In genomic region chr10:86665218-86665607, GRCh38 we compare ENCODE assay signal across 23 cellular contexts. TPM values are rescaled to one million over a fixed set of nuclear protein-coding genes. Genes with fewer than 3 reads are reported as not detected.
A peak's percentile ranks its signal among the peaks of the same experiment; 100 is the strongest.
DNase-seq lines count a peak whose midpoint lies in the region; ATAC-seq, FAIRE-seq and TF ChIP-seq lines count a peak whose summit lies in the region.
"Had no signal": no experiment of that assay in that cellular context is flagged by ENCODE, and none has a peak within 500 bp of the region (broad histone marks: within the 10 kb centered on the region; RNA-seq: fewer than 3 reads in every experiment).

No MANE protein-coding gene starts in this region.

- H2AFZ ChIP-seq in H1 (ENCODE audit: low read length) = no peak overlapping the region
- H2AFZ ChIP-seq in neuronal stem cell (ENCODE audit: low read length) = no peak overlapping the region
- H2AFZ ChIP-seq: hepatocyte had no signal

- no peaks in the 10 kb centered on the region for H4K20me1 ChIP-seq in H1 (replicated peaks in 1 of 2; ENCODE audit: control insufficient read depth in 1 of 2, insufficient read depth in 2 of 2, low read length in 2 of 2)

- TF ChIP-seq EP300 in H1 (IDR thresholded peaks at IDR 0.05; ENCODE audit: borderline replicate concordance in 1 of 2, low read depth in 2 of 2, low read length in 2 of 2) = no peak

- H3K4ac ChIP-seq in H1 (replicated peaks; ENCODE audit: insufficient read length, low read depth, low read length) = no peak overlapping the region
- H3K4ac ChIP-seq in neuronal stem cell (ENCODE audit: low read length) = no peak overlapping the region

- 87% methylated on average over 5 of the region's 7 CpGs; no CpG with 5 or more reads in 1 of the 2 experiments for WGBS in H1 (ENCODE audit: extremely low coverage in 1 of 2, insufficient coverage in 1 of 2, insufficient read length in 1 of 2, insufficient replicate concordance in 2 of 2, low coverage in 1 of 2, low lambda C conversion rate in 2 of 2, missing lambda C conversion rate in 1 of 2), 2 experiments
- no CpG with 5 or more reads among the region's 7 CpGs for WGBS in neuronal stem cell (ENCODE audit: extremely low coverage in 2 of 2, insufficient read length in 2 of 2, insufficient replicate concordance in 1 of 2), 2 donors

- no peak overlapping the region for H3K23ac ChIP-seq in H1 (ENCODE audit: insufficient read length)
- no peak overlapping the region for H3K23ac ChIP-seq in neuronal stem cell (ENCODE audit: low read depth, low read length, poor library complexity)

- H4K8ac ChIP-seq in H1 (ENCODE audit: extremely low read depth, insufficient read depth, low read length) (peak overlapping the region; percentile 79; the same call in 1 of the 2 replicates), neuronal stem cell (ENCODE audit: low read depth, low read length) (no peak overlapping the region)

- H3K79me2 ChIP-seq in H1 (ENCODE audit: control insufficient read depth in 1 of 2, insufficient read depth in 2 of 2, low read length in 2 of 2) = no peaks in the 10 kb centered on the region
- H3K79me2 ChIP-seq: hepatocyte had no signal

- no peak overlapping the region for H3K4me2 ChIP-seq in H1 (ENCODE audit: insufficient read depth in 1 of 2, low read depth in 2 of 2, low read length in 2 of 2)
- no peak overlapping the region for H3K4me2 ChIP-seq in neuronal stem cell (ENCODE audit: insufficient read depth, low read length, poor library complexity, severe bottlenecking)
- H3K4me2 ChIP-seq: hepatocyte had no signal

- ATAC-seq in left cardiac atrium (no peak), HG03342 (IDR thresholded peaks at IDR 0.05; ENCODE audit: unreplicated experiment) (no peak)
- ATAC-seq: activated T-cell treated with anti-CD3 and anti-CD28 coated beads, Interleukin-2, amount 50 U/mL, for 72 hours; natural killer cell treated with Interleukin-12 subunit alpha and Interleukin-12 subunit beta and Interleukin-15 and Interleukin-18, amount 100 ng/mL, for 72 hours had no signal

- no peak overlapping the region for H2BK5ac ChIP-seq in H1 (ENCODE audit: low read depth, low read length)
- H2BK5ac ChIP-seq in neuronal stem cell (ENCODE audit: low read length) = no peak overlapping the region

- H3K14ac ChIP-seq in H1 (ENCODE audit: insufficient read length) (no peak overlapping the region), neuronal stem cell (ENCODE audit: low read length) (peak overlapping the region; percentile 60)

- H3K4me3 ChIP-seq in right atrium auricular region (peak overlapping the region in 1 of 2 donors; percentile 10), H1 (ENCODE audit: extremely low read depth in 1 of 4, insufficient read depth in 2 of 4, low read depth in 3 of 4, low read length in 4 of 4) (no peak overlapping the region), neuronal stem cell (ENCODE audit: low read length in 2 of 2) (no peak overlapping the region), kidney (ENCODE audit: low read length in 2 of 2) (no peak overlapping the region)
- H3K4me3 ChIP-seq: hepatocyte, SK-N-MC had no signal

- H2BK120ac ChIP-seq in H1 (replicated peaks; ENCODE audit: low read depth, low read length) = no peak overlapping the region
- no peak overlapping the region for H2BK120ac ChIP-seq in neuronal stem cell (ENCODE audit: low read depth, low read length)

- no peak for TF ChIP-seq CTCF in right atrium auricular region (IDR thresholded peaks at IDR 0.05)
- TF ChIP-seq CTCF in H1 (IDR thresholded peaks at IDR 0.05; ENCODE audit: control extremely low read depth in 1 of 3, insufficient read depth in 1 of 3, low read depth in 1 of 3, low read length in 3 of 3) = no peak
- TF ChIP-seq CTCF in kidney (IDR thresholded peaks at IDR 0.05; ENCODE audit: borderline replicate concordance, extremely low read depth, insufficient read depth) = no peak

- H2BK20ac ChIP-seq in H1 (ENCODE audit: low read length) = no peak overlapping the region

- no peaks in the 10 kb centered on the region for H3K79me1 ChIP-seq in H1 (ENCODE audit: low read depth, low read length)
- peaks cover 2% of the 10 kb centered on the region for H3K79me1 ChIP-seq in neuronal stem cell (ENCODE audit: low read depth, low read length)

- H3K36me3 ChIP-seq in right atrium auricular region (peaks cover 17% of the 10 kb centered on the region), H1 (ENCODE audit: control insufficient read depth in 2 of 4, insufficient read depth in 4 of 4, low read length in 3 of 4) (no peaks in the 10 kb centered on the region), neuronal stem cell (replicated peaks in 1 of 2; ENCODE audit: control insufficient read depth in 2 of 2, insufficient read depth in 2 of 2, low read length in 2 of 2) (no peaks in the 10 kb centered on the region), kidney (ENCODE audit: control insufficient read depth in 1 of 2, insufficient read depth in 2 of 2, low read length in 2 of 2) (no peaks in the 10 kb centered on the region)
- H3K36me3 ChIP-seq: BE2C had no signal

- H3K27ac ChIP-seq in right atrium auricular region (peak overlapping the region; percentile 91 to 98), H1 (ENCODE audit: low read depth, low read length) (no peak overlapping the region), neuronal stem cell (replicated peaks; ENCODE audit: low read length) (no peak overlapping the region), kidney (ENCODE audit: low read depth in 2 of 2, low read length in 2 of 2) (no peak overlapping the region)
- H3K27ac ChIP-seq: hepatocyte, SK-N-MC had no signal

- H3K9me3 ChIP-seq in right atrium auricular region (no peaks in the 10 kb centered on the region), H1 (ENCODE audit: insufficient read depth in 2 of 2, low read depth in 1 of 2, low read length in 1 of 2) (no peaks in the 10 kb centered on the region), neuronal stem cell (replicated peaks in 1 of 2; ENCODE audit: control insufficient read depth in 2 of 2, insufficient read depth in 1 of 2, low read depth in 1 of 2, low read length in 2 of 2) (no peaks in the 10 kb centered on the region), kidney (ENCODE audit: control insufficient read depth in 1 of 2, low read length in 2 of 2) (no peaks in the 10 kb centered on the region)
- H3K9me3 ChIP-seq: BE2C had no signal

- H2BK12ac ChIP-seq in H1 (ENCODE audit: low read depth, low read length) = 0 out of 2 replicates have a peak overlapping the region, but pooled peaks have one; percentile 17
- no peak overlapping the region for H2BK12ac ChIP-seq in neuronal stem cell (ENCODE audit: low read length)

- H4K91ac ChIP-seq in H1 (replicated peaks; ENCODE audit: insufficient read length, low read length) = no peak overlapping the region
- no peak overlapping the region for H4K91ac ChIP-seq in neuronal stem cell (ENCODE audit: low read depth, low read length, poor library complexity)

- no peak for TF ChIP-seq POLR2A in H1 (IDR thresholded peaks at IDR 0.05; ENCODE audit: control extremely low read depth in 1 of 2, low read depth in 2 of 2, low read length in 2 of 2)

- H3K18ac ChIP-seq in H1 (ENCODE audit: extremely low read depth, low read length) = no peak overlapping the region
- H3K18ac ChIP-seq in neuronal stem cell (ENCODE audit: low read length) = no peak overlapping the region

- H3K4me1 ChIP-seq in right atrium auricular region (peaks cover 0 to 73% of the 10 kb centered on the region in 2 donors), H1 (replicated peaks in 1 of 4; ENCODE audit: control insufficient read depth in 3 of 4, insufficient read depth in 4 of 4, low read length in 3 of 4) (peaks cover 0 to 11% (median 5%) of the 10 kb centered on the region in 4 experiments; a peak in 6 of 7 replicates), neuronal stem cell (ENCODE audit: control insufficient read depth in 2 of 2, insufficient read depth in 1 of 2, low read depth in 1 of 2, low read length in 2 of 2) (peaks cover 21 to 28% of the 10 kb centered on the region in 2 donors), kidney (ENCODE audit: control insufficient read depth in 1 of 2, insufficient read depth in 1 of 2, low read depth in 1 of 2, low read length in 2 of 2) (no peaks in the 10 kb centered on the region)

- H4K5ac ChIP-seq in H1 (ENCODE audit: insufficient read length, low read depth, low read length) = no peak overlapping the region

- H3K56ac ChIP-seq in H1 (replicated peaks; ENCODE audit: insufficient read length, low read depth, low read length) = no peak overlapping the region

- intact Hi-C loops in left cardiac atrium (cut with DNase I) = no loop called here
- intact Hi-C loops in kidney (cut with DNase I) = no loop called here

- H2BK15ac ChIP-seq in H1 (ENCODE audit: low read length) (no peak overlapping the region; the same call in 1 of the 2 replicates), neuronal stem cell (ENCODE audit: low read length) (no peak overlapping the region)

- H2AK5ac ChIP-seq in H1 (ENCODE audit: low read depth, low read length) (no peak overlapping the region), neuronal stem cell (ENCODE audit: low read depth, low read length) (no peak overlapping the region)

- POLR2A ChIA-PET in H1 (lab: Charles Lee; ENCODE audit: partially characterized antibody) = interaction anchor here (0.5 to 1.4 kb wide), 3 partner anchors 9 to 160 kb away, joined by 3 to 4 read pairs (median 3); no protein-coding TSS in a partner anchor

- no peaks in the 10 kb centered on the region for H3K23me2 ChIP-seq in H1 (ENCODE audit: low read depth, low read length)

- TF ChIP-seq RAD21 in H1 (IDR thresholded peaks at IDR 0.05 in 1 of 2, conservative IDR thresholded peaks at IDR 0.05 in 1 of 2; ENCODE audit: low read depth in 2 of 2, low read length in 2 of 2) = no peak

- H3K9ac ChIP-seq in H1 (replicated peaks in 1 of 4; ENCODE audit: extremely low read depth in 1 of 4, low read depth in 3 of 4, low read length in 3 of 4) = no peak overlapping the region
- no peak overlapping the region for H3K9ac ChIP-seq in neuronal stem cell (ENCODE audit: low read depth, low read length, poor library complexity)
- H3K9ac ChIP-seq in kidney (ENCODE audit: low read length in 2 of 2) = no peak overlapping the region

- DNase-seq in right atrium auricular region (ENCODE audit: low spot score) = no peak
- DNase-seq in left cardiac atrium = no peak
- no peak for DNase-seq in H1 (ENCODE audit: low read depth in 1 of 2, low spot score in 2 of 2)
- no peak for DNase-seq in neuronal stem cell (ENCODE audit: low spot score)
- no peak for DNase-seq in NCI-H526 treated with DMSO at 0.1 percent for 48 hours (lab: John Stamatoyannopoulos, UW)
- DNase-seq in kidney = no peak
- no peak for DNase-seq in HuH-7 (ENCODE audit: low spot score)
- DNase-seq: activated CD4-positive, alpha-beta T cell treated with anti-CD3 and anti-CD28 coated beads, Interleukin-2, amount 10 ng/mL, durations not matched to agents 7 days and 5 days; activated naive CD4-positive, alpha-beta T cell treated with Interleukin-2 at 50 U/mL for 16 hours; activated T-cell treated with anti-CD3 and anti-CD28 coated beads, Interleukin-2, amount 50 U/mL, for 72 hours; GF-D8; NCI-H187; NCI-H524 treated with DMSO at 0.1 percent for 48 hours had no signal

- FAIRE-seq in H1 (lab: Jason Lieb, UNC) = no peak
- FAIRE-seq in kidney (lab: Jason Lieb, UNC) = no peak
- FAIRE-seq: H54 had no signal

- CTCF ChIA-PET in H1 (lab: Charles Lee; ENCODE audit: partially characterized antibody) = interaction anchor here (1.2 to 13.4 kb wide), 8 partner anchors 9 to 275 kb away, joined by 3 to 105 read pairs (median 5); no protein-coding TSS in a partner anchor

- H3K27me3 ChIP-seq in right atrium auricular region (no peaks in the 10 kb centered on the region), H1 (replicated peaks in 1 of 4; ENCODE audit: control insufficient read depth in 3 of 4, extremely low read depth in 1 of 4, insufficient read depth in 3 of 4, low read length in 3 of 4) (no peaks in the 10 kb centered on the region), neuronal stem cell (ENCODE audit: control insufficient read depth in 3 of 3, insufficient read depth in 3 of 3, low read depth in 1 of 3, low read length in 3 of 3) (peaks cover 0 to 45% (median 0%) of the 10 kb centered on the region in 3 experiments)
- H3K27me3 ChIP-seq: BE2C, hepatocyte had no signal

RNA-seq across cellular contexts. Expression of gene LDB3, which starts 3.1 kb away (rescaled TPM):
- total RNA-seq in right atrium auricular region (100 to 1,000 TPM; 448 to 908 TPM), left cardiac atrium (100 to 1,000 TPM; 585 to 779 TPM), kidney (7.7 TPM)
- 0.40 and 0.43 TPM in 2 replicates for total RNA-seq in H1 (2021; fragmentation: NEBNext Ultra II Directional; extraction: Animal tissue kit (Norgen Biotek cat#: 25700))
- polyA plus RNA-seq in H1 (2011; rRNA removed) (0.17 and 0.20 TPM in 2 replicates), kidney (ENCODE audit: insufficient read depth, low read depth, low replicate concordance) (3.3 TPM)
- 0.28 TPM for polyA plus RNA-seq in H1 (2011; cell fraction: cytosol; rRNA removed)
- polyA plus RNA-seq in H1 (2011; cell fraction: nucleus; rRNA removed) = 0.20 TPM
- 0.35 to 0.62 TPM (median 0.59 TPM) in 4 replicates for polyA plus RNA-seq in H1 (2012, experiment 1 of 2)
- 0.17 TPM for polyA plus RNA-seq in H1 (2012, experiment 2 of 2)
- 0.55 TPM for polyA plus RNA-seq in H1 (2013, experiment 1 of 2)
- 0.74 TPM for polyA plus RNA-seq in H1 (2013, experiment 2 of 2)
- 0.49 and 1.2 TPM in 2 replicates for polyA minus RNA-seq in H1 (2011; rRNA and poly(A)+ RNA removed)
- polyA minus RNA-seq in H1 (2011; cell fraction: cytosol; rRNA and poly(A)+ RNA removed) = 0.29 TPM
- 1.1 TPM for polyA minus RNA-seq in H1 (2011; cell fraction: nucleus; rRNA and poly(A)+ RNA removed)
- 0.08 TPM for polyA plus RNA-seq in neuronal stem cell (2013, experiment 1 of 2)
- polyA plus RNA-seq in neuronal stem cell (2013, experiment 2 of 2) = 0.11 TPM
- total RNA-seq: dermis microvascular lymphatic vessel endothelial cell; hepatocyte; natural killer cell treated with Interleukin-12 subunit alpha and Interleukin-12 subunit beta and Interleukin-15 and Interleukin-18, amount 100 ng/mL, for 72 hours; RPMI7951 had no signal

RNA-seq across cellular contexts. Expression of gene OPN4, which starts 10.9 kb away (rescaled TPM):
- total RNA-seq in right atrium auricular region (under 1 TPM; 0.19 to 0.31 TPM), left cardiac atrium (under 1 TPM; 0.12 to 0.18 TPM), kidney (not detected)
- not detected in 2 replicates for total RNA-seq in H1 (2021; fragmentation: NEBNext Ultra II Directional; extraction: Animal tissue kit (Norgen Biotek cat#: 25700))
- polyA plus RNA-seq in H1 (2011; rRNA removed) (not detected in 2 replicates), kidney (ENCODE audit: insufficient read depth, low read depth, low replicate concordance) (not detected)
- not detected for polyA plus RNA-seq in H1 (2011; cell fraction: cytosol; rRNA removed)
- polyA plus RNA-seq in H1 (2011; cell fraction: nucleus; rRNA removed) = not detected
- polyA plus RNA-seq in H1 (2012, experiment 1 of 2) = not detected in 4 replicates
- polyA plus RNA-seq in H1 (2012, experiment 2 of 2) = not detected
- not detected for polyA plus RNA-seq in H1 (2013, experiment 1 of 2)
- not detected for polyA plus RNA-seq in H1 (2013, experiment 2 of 2)
- not detected in 2 replicates for polyA minus RNA-seq in H1 (2011; rRNA and poly(A)+ RNA removed)
- not detected for polyA minus RNA-seq in H1 (2011; cell fraction: cytosol; rRNA and poly(A)+ RNA removed)
- polyA minus RNA-seq in H1 (2011; cell fraction: nucleus; rRNA and poly(A)+ RNA removed) = not detected
- not detected for polyA plus RNA-seq in neuronal stem cell (2013, experiment 1 of 2)
- polyA plus RNA-seq in neuronal stem cell (2013, experiment 2 of 2) = not detected
- total RNA-seq: activated CD4-positive, alpha-beta T cell treated with anti-CD3 and anti-CD28 coated beads, Interleukin-2, amount 10 ng/mL, durations not matched to agents 7 days and 5 days; activated T-cell treated with anti-CD3 and anti-CD28 coated beads, Interleukin-2, amount 50 U/mL, for 72 hours; dermis microvascular lymphatic vessel endothelial cell; hepatocyte; liver; natural killer cell treated with Interleukin-12 subunit alpha and Interleukin-12 subunit beta and Interleukin-15 and Interleukin-18, amount 100 ng/mL, for 72 hours; RPMI7951; urinary bladder had no signal
- polyA plus RNA-seq: hepatocyte, liver had no signal

Comparison
In these comparisons a context has a peak if more than half of its experiments do, and no peak if none do; other contexts are left out.
1. H3K27ac ChIP-seq: peak in right atrium auricular region (2 of 2); none in H1 (single experiment), neuronal stem cell (single experiment) and kidney (0 of 2).
2. RNA of gene LDB3, which starts 3.1 kb away (total RNA-seq): 448 to 908 TPM in right atrium auricular region and 585 to 779 TPM in left cardiac atrium; 7.7 TPM in kidney (single experiment) and 0.40 to 0.43 TPM in H1; every median in the first group is over 10 times any median in the second.